ENCODE assay signal across 1 cellular context in genomic region chr17:67273900-67274299, GRCh38.
TF ChIP-seq lines count a peak whose summit lies in the region.

No MANE protein-coding gene starts in this region.

TF ChIP-seq in HEK293, 187 proteins besides CTCF, POLR2A, EP300 and RAD21 (continued from another document):
- TF ChIP-seq KLF7 (tag by site-specific recombination; IDR thresholded peaks at IDR 0.05; ENCODE audit: borderline replicate concordance) (peak; percentile 51; the same call in 1 of the 2 replicates), ZBTB1 (tag by site-specific recombination; IDR thresholded peaks at IDR 0.05) (peak; percentile 89), ZFP69B (tag by site-specific recombination; IDR thresholded peaks at IDR 0.05) (no peak), ZNF223 (tag by site-specific recombination; IDR thresholded peaks at IDR 0.05) (peak; percentile 39; the same call in 1 of the 2 replicates), ZNF623 (tag by site-specific recombination; IDR thresholded peaks at IDR 0.05) (peak; percentile 85), ZBTB20 (tag by site-specific recombination; IDR thresholded peaks at IDR 0.05) (no peak), ZNF776 (tag by site-specific recombination; IDR thresholded peaks at IDR 0.05; ENCODE audit: borderline replicate concordance) (no peak), SP3 (tag by site-specific recombination; IDR thresholded peaks at IDR 0.05) (peak; percentile 54; the same call in 1 of the 2 replicates), ZNF157 (tag by site-specific recombination; IDR thresholded peaks at IDR 0.05) (no peak), ZBTB8A (tag by site-specific recombination; IDR thresholded peaks at IDR 0.05) (peak; percentile 87), ZNF791 (tag by site-specific recombination; IDR thresholded peaks at IDR 0.05) (peak; percentile 68), ZNF580 (tag by site-specific recombination; IDR thresholded peaks at IDR 0.05) (peak; percentile 80), ZIC2 (tag by site-specific recombination; IDR thresholded peaks at IDR 0.05) (no peak), MZF1 (tag by site-specific recombination; IDR thresholded peaks at IDR 0.05; ENCODE audit: borderline replicate concordance) (peak; percentile 21; the same call in 1 of the 2 replicates), ZNF510 (tag by site-specific recombination; IDR thresholded peaks at IDR 0.05; ENCODE audit: insufficient replicate concordance) (peak; percentile 88), ZNF560 (tag by site-specific recombination; IDR thresholded peaks at IDR 0.05; ENCODE audit: borderline replicate concordance) (peak; percentile 91; the same call in 1 of the 2 replicates), ZBTB21 (tag by site-specific recombination; IDR thresholded peaks at IDR 0.05) (peak; percentile 56), ZSCAN16 (tag by site-specific recombination; IDR thresholded peaks at IDR 0.05) (no peak), KLF16 (tag by site-specific recombination; IDR thresholded peaks at IDR 0.05) (no peak), PRDM10 (tag by site-specific recombination; IDR thresholded peaks at IDR 0.05) (no peak), SCRT1 (tag by site-specific recombination; IDR thresholded peaks at IDR 0.05; ENCODE audit: borderline replicate concordance) (no peak), ZNF664 (tag by site-specific recombination; IDR thresholded peaks at IDR 0.05) (peak; percentile 84), ZFP37 (tag by site-specific recombination; IDR thresholded peaks at IDR 0.05) (peak; percentile 74; the same call in 1 of the 2 replicates), ZNF514 (tag by site-specific recombination; IDR thresholded peaks at IDR 0.05) (peak; percentile 83), ZNF366 (tag by site-specific recombination; conservative IDR thresholded peaks at IDR 0.05) (0 out of 2 replicates have a peak, but pooled peaks have one; percentile 10), ZNF341 (tag by site-specific recombination; IDR thresholded peaks at IDR 0.05; ENCODE audit: low read depth) (peak; percentile 41; the same call in 1 of the 2 replicates), ZNF266 (tag by site-specific recombination; IDR thresholded peaks at IDR 0.05; ENCODE audit: low read depth) (peak; percentile 83; the same call in 1 of the 2 replicates), ZNF24 (tag by site-specific recombination; IDR thresholded peaks at IDR 0.05) (peak; percentile 24; the same call in 1 of the 2 replicates)
- TF ChIP-seq, protein P1, sequence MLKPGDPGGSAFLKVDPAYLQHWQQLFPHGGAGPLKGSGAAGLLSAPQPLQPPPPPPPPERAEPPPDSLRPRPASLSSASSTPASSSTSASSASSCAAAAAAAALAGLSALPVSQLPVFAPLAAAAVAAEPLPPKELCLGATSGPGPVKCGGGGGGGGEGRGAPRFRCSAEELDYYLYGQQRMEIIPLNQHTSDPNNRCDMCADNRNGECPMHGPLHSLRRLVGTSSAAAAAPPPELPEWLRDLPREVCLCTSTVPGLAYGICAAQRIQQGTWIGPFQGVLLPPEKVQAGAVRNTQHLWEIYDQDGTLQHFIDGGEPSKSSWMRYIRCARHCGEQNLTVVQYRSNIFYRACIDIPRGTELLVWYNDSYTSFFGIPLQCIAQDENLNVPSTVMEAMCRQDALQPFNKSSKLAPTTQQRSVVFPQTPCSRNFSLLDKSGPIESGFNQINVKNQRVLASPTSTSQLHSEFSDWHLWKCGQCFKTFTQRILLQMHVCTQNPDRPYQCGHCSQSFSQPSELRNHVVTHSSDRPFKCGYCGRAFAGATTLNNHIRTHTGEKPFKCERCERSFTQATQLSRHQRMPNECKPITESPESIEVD (tag by site-specific recombination; IDR thresholded peaks at IDR 0.05), result no peak
- TF ChIP-seq, protein P2, sequence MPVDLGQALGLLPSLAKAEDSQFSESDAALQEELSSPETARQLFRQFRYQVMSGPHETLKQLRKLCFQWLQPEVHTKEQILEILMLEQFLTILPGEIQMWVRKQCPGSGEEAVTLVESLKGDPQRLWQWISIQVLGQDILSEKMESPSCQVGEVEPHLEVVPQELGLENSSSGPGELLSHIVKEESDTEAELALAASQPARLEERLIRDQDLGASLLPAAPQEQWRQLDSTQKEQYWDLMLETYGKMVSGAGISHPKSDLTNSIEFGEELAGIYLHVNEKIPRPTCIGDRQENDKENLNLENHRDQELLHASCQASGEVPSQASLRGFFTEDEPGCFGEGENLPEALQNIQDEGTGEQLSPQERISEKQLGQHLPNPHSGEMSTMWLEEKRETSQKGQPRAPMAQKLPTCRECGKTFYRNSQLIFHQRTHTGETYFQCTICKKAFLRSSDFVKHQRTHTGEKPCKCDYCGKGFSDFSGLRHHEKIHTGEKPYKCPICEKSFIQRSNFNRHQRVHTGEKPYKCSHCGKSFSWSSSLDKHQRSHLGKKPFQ (tag by site-specific recombination; IDR thresholded peaks at IDR 0.05), result no peak
